8 cellular contexts compared by ENCODE assay signal in genomic region chr12:50764116-50764860, GRCh38. TPM values are rescaled to one million over a fixed set of nuclear protein-coding genes. Genes with fewer than 3 reads are reported as not detected.
DNase-seq lines count a peak whose midpoint lies in the region; ATAC-seq and TF ChIP-seq lines count a peak whose summit lies in the region.

No MANE protein-coding gene starts in this region.

- peaks cover 17% of the 10 kb centered on the region for H3K79me2 ChIP-seq in parathyroid adenoma

- H3K9ac ChIP-seq in parathyroid adenoma = peak overlapping the region; percentile 62

- peak overlapping the region; percentile 91 for H2AFZ ChIP-seq in parathyroid adenoma

- H3K4me3 ChIP-seq in parathyroid adenoma (ENCODE audit: low read depth, low read length) = peak overlapping the region; percentile 97
- H3K4me3 ChIP-seq in upper lobe of left lung = peak overlapping the region; percentile 99 to 100 (median 100)

- 0% methylated on average over 59 of the region's 89 CpGs; no CpG with 5 or more reads in 1 of the 2 donors for WGBS in upper lobe of left lung, 2 donors

- peaks cover 6% of the 10 kb centered on the region for H3K4me1 Mint-ChIP-seq in glutamatergic neuron (ENCODE audit: low read depth, unreplicated experiment)

- H3K9me3 ChIP-seq in parathyroid adenoma (ENCODE audit: control insufficient read depth, low read length) (no peaks in the 10 kb centered on the region), upper lobe of left lung (no peaks in the 10 kb centered on the region)

- no peak for TF ChIP-seq EP300 in upper lobe of left lung (IDR thresholded peaks at IDR 0.05)

- H3K36me3 Mint-ChIP-seq in glutamatergic neuron (ENCODE audit: unreplicated experiment) = no peaks in the 10 kb centered on the region

- H3K4me2 ChIP-seq in parathyroid adenoma (ENCODE audit: low read length) = peak overlapping the region; percentile 60

- H3K36me3 ChIP-seq in parathyroid adenoma (ENCODE audit: control insufficient read depth, insufficient read depth, low read length) (no peaks in the 10 kb centered on the region), upper lobe of left lung (no peaks in the 10 kb centered on the region)

- DNase-seq in CD1c-positive myeloid dendritic cell (ENCODE audit: extremely low spot score) (peak; percentile 72), RKO (ENCODE audit: low spot score) (peak; percentile 58), glutamatergic neuron (peak; percentile 71), upper lobe of left lung (peak in 1 of 2 donors; percentile 94)
- DNase-seq in activated naive CD4-positive, alpha-beta T cell (lab: John Stamatoyannopoulos, UW) = peak; percentile 65 to 85 (median 80)

- peak overlapping the region; percentile 97 for H3K4me3 Mint-ChIP-seq in glutamatergic neuron (ENCODE audit: unreplicated experiment)

- ATAC-seq in HG03378 (IDR thresholded peaks at IDR 0.05; ENCODE audit: unreplicated experiment) (peak; percentile 35), upper lobe of left lung (ENCODE audit: low FRiP score in 2 of 2) (peak; percentile 74 to 85)

- no peaks in the 10 kb centered on the region for H3K27me3 ChIP-seq in parathyroid adenoma (ENCODE audit: control insufficient read depth, insufficient read depth, low read length)
- no peaks in the 10 kb centered on the region for H3K27me3 ChIP-seq in upper lobe of left lung

- peak overlapping the region; percentile 68 for H3K27ac Mint-ChIP-seq in glutamatergic neuron (ENCODE audit: unreplicated experiment)

- peaks cover 11% of the 10 kb centered on the region for H3K27me3 Mint-ChIP-seq in glutamatergic neuron (ENCODE audit: unreplicated experiment)

- H3K4me1 ChIP-seq in parathyroid adenoma (peaks cover 8% of the 10 kb centered on the region), upper lobe of left lung (peaks cover 21 to 45% (median 28%) of the 10 kb centered on the region in 4 donors)

- TF ChIP-seq CTCF in glutamatergic neuron (IDR thresholded peaks at IDR 0.05; ENCODE audit: partially characterized antibody, unreplicated experiment) (no peak), parathyroid adenoma (IDR thresholded peaks at IDR 0.05) (no peak), upper lobe of left lung (IDR thresholded peaks at IDR 0.05) (no peak)

- TF ChIP-seq POLR2A in GM19193 (IDR thresholded peaks at IDR 0.05; ENCODE audit: extremely low read depth, insufficient read depth, insufficient read length) (peak; percentile 78), upper lobe of left lung (IDR thresholded peaks at IDR 0.05) (no peak)

- H3K9me3 Mint-ChIP-seq in glutamatergic neuron (ENCODE audit: unreplicated experiment) = peaks cover 7% of the 10 kb centered on the region

- H3K27ac ChIP-seq in parathyroid adenoma (peak overlapping the region; percentile 88), upper lobe of left lung (peak overlapping the region; percentile 95 to 99 (median 98))

RNA-seq across cellular contexts. Expression of gene ATF1, which starts 0.4 kb away (rescaled TPM):
- total RNA-seq in glutamatergic neuron (ENCODE audit: unreplicated experiment) (7.1 TPM), upper lobe of left lung (10 to 100 TPM; 23.0 to 48.1 (median 33.9) TPM)
